Comparison of ENCODE assay signal across 11 cellular contexts in the genomic region with DNA sequence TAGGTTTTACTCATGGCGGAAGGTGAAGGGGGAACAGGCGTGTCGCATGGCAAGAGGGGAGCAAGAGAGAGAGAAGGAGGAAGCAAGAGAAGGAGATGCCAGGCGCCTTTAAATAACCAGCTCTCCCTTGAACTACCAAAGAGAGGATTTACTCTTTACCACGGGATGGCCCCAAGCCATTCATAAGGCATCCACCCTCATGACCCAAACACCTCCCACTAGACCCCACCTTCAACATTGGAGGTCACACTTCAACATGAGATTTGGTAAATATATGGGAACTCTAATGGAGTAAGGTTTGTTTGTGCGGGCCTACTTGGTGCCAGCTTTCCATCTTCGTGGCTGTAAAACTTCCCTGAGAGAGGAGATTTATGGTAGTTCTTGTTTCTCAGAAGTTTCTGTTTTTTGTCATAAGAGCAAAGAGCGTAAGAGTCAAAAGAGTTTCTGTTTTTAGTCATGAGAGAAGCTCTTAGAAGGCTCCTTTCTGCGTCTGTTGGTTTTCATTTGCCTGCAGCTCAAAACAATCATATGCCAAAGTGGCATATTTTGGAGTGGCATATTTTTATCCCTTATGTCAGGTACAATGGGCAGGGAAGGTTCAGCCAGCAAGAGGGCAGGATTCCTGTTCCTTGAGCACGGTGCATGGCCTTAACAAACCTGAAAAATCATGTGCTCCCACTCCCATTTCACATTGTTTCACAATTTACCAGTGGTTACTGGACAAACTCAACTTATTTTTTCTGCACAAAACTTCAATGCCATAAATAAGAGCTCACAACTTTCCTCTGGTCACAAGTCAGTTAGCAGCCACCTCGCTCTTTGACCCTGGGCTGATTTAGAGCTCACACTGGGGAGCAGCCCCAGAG. TPM values are rescaled to one million over a fixed set of nuclear protein-coding genes. Genes with fewer than 3 reads are reported as not detected.
A peak's percentile ranks its signal among the peaks of the same experiment; 100 is the strongest.
DNase-seq lines count a peak whose midpoint lies in the region; ATAC-seq lines count a peak whose summit lies in the region.
"Had no signal": no experiment of that assay in that cellular context is flagged by ENCODE, and none has a peak within 500 bp of the region (broad histone marks: within the 10 kb centered on the region; RNA-seq: fewer than 3 reads in every experiment).

No MANE protein-coding gene starts in this region.

- no peak overlapping the region for H3K14ac ChIP-seq in mesenchymal stem cell (ENCODE audit: low read length in 2 of 2)

- peak overlapping the region in 1 of 2 experiments; percentile 63 for H2BK12ac ChIP-seq in mesenchymal stem cell (ENCODE audit: low read length in 2 of 2)

- H2AFZ ChIP-seq in mesenchymal stem cell (ENCODE audit: low read depth, low read length), result no peak overlapping the region

- no peak overlapping the region for H2BK5ac ChIP-seq in mesenchymal stem cell (ENCODE audit: low read depth, low read length, poor library complexity, severe bottlenecking)

- no peak overlapping the region for H4K8ac ChIP-seq in mesenchymal stem cell (ENCODE audit: low read length)

- H3K36me3 ChIP-seq in mesenchymal stem cell (ENCODE audit: control insufficient read depth in 1 of 2, insufficient read depth in 2 of 2, low read depth in 1 of 2, low read length in 2 of 2), result peaks cover 49 to 64% of the 10 kb centered on the region in 2 experiments
- peaks cover 35% of the 10 kb centered on the region for H3K36me3 ChIP-seq in thymus (ENCODE audit: control insufficient read depth, insufficient read depth)

- H3K4me1 ChIP-seq in mesenchymal stem cell (ENCODE audit: control insufficient read depth, insufficient read depth, low read depth, low read length) (peaks cover 29% of the 10 kb centered on the region), thymus (ENCODE audit: control insufficient read depth, insufficient read depth, low read length) (peaks cover 16% of the 10 kb centered on the region)

- H3K9me3 Mint-ChIP-seq in activated T-cell treated with anti-CD3 and anti-CD28 coated beads, Interleukin-2, amount 50 U/mL, for 4 hours, result peaks cover 5% of the 10 kb centered on the region
- H3K9me3 Mint-ChIP-seq in activated CD4-positive, alpha-beta memory T cell treated with anti-CD3 and anti-CD28 coated beads, Interleukin-2, amount 10 ng/mL, durations not matched to agents 7 days and 5 days, result peaks cover 3% of the 10 kb centered on the region

- peaks cover 60% of the 10 kb centered on the region for H3K4me1 Mint-ChIP-seq in activated T-cell treated with anti-CD3 and anti-CD28 coated beads, Interleukin-2, amount 50 U/mL, for 4 hours (ENCODE audit: low read depth)
- peaks cover 55% of the 10 kb centered on the region for H3K4me1 Mint-ChIP-seq in activated CD4-positive, alpha-beta memory T cell treated with anti-CD3 and anti-CD28 coated beads, Interleukin-2, amount 10 ng/mL, durations not matched to agents 7 days and 5 days

- no peak overlapping the region for H3K9ac ChIP-seq in mesenchymal stem cell (ENCODE audit: low read length)

- no peaks in the 10 kb centered on the region for H3K9me3 ChIP-seq in mesenchymal stem cell (ENCODE audit: control insufficient read depth, low read length)
- no peaks in the 10 kb centered on the region for H3K9me3 ChIP-seq in thymus (ENCODE audit: control insufficient read depth)

- peaks cover 2% of the 10 kb centered on the region for H3K79me1 ChIP-seq in mesenchymal stem cell (replicated peaks; ENCODE audit: low read length, poor library complexity, severe bottlenecking)

- H3K27ac ChIP-seq in mesenchymal stem cell (ENCODE audit: low read length, poor library complexity, severe bottlenecking), result peak overlapping the region; percentile 15
- H3K27ac ChIP-seq in thymus (ENCODE audit: low read depth), result peak overlapping the region; percentile 83

- no peak overlapping the region for H2BK120ac ChIP-seq in mesenchymal stem cell (ENCODE audit: low read depth, low read length)

- no peak overlapping the region for H3K23ac ChIP-seq in mesenchymal stem cell (ENCODE audit: low read length in 2 of 2)

- WGBS in mesenchymal stem cell, result 58% methylated on average over 7 of the region's 11 CpGs
- 88% methylated on average over 11 of the region's 11 CpGs for WGBS in thymus

- CTCF ChIA-PET in activated CD4-positive, alpha-beta memory T cell treated with anti-CD3 and anti-CD28 coated beads, Interleukin-2, amount 10 ng/mL, durations not matched to agents 7 days and 5 days (lab: Charles Lee), result interaction anchor here (0.9 to 2.7 kb wide), 7 partner anchors 11 to 41 kb away, joined by 3 to 13 read pairs (median 5); a partner anchor contains a TSS

- H3K27ac Mint-ChIP-seq in activated CD4-positive, alpha-beta memory T cell treated with anti-CD3 and anti-CD28 coated beads, Interleukin-2, amount 10 ng/mL, durations not matched to agents 7 days and 5 days, result peak overlapping the region; percentile 82

- H3K36me3 Mint-ChIP-seq in activated T-cell treated with anti-CD3 and anti-CD28 coated beads, Interleukin-2, amount 50 U/mL, for 4 hours (ENCODE audit: insufficient read depth), result peaks cover 36% of the 10 kb centered on the region
- H3K36me3 Mint-ChIP-seq in activated CD4-positive, alpha-beta memory T cell treated with anti-CD3 and anti-CD28 coated beads, Interleukin-2, amount 10 ng/mL, durations not matched to agents 7 days and 5 days (ENCODE audit: low read depth), result peaks cover 79% of the 10 kb centered on the region

- H3K4me2 ChIP-seq in mesenchymal stem cell (ENCODE audit: low read length, poor library complexity, severe bottlenecking), result no peak overlapping the region

- H2AK5ac ChIP-seq in mesenchymal stem cell (ENCODE audit: low read length, severe bottlenecking), result no peak overlapping the region

- H3K4ac ChIP-seq in mesenchymal stem cell (ENCODE audit: low read depth in 1 of 2, low read length in 2 of 2), result no peak overlapping the region

- peak overlapping the region; percentile 55 for H3K4me3 Mint-ChIP-seq in activated T-cell treated with anti-CD3 and anti-CD28 coated beads, Interleukin-2, amount 50 U/mL, for 4 hours
- H3K4me3 Mint-ChIP-seq in activated CD4-positive, alpha-beta memory T cell treated with anti-CD3 and anti-CD28 coated beads, Interleukin-2, amount 10 ng/mL, durations not matched to agents 7 days and 5 days, result peak overlapping the region; percentile 19

- H3K27me3 Mint-ChIP-seq in activated T-cell treated with anti-CD3 and anti-CD28 coated beads, Interleukin-2, amount 50 U/mL, for 4 hours (ENCODE audit: low read depth), result no peaks in the 10 kb centered on the region
- H3K27me3 Mint-ChIP-seq in activated CD4-positive, alpha-beta memory T cell treated with anti-CD3 and anti-CD28 coated beads, Interleukin-2, amount 10 ng/mL, durations not matched to agents 7 days and 5 days, result no peaks in the 10 kb centered on the region

- POLR2A ChIA-PET in activated CD4-positive, alpha-beta memory T cell treated with anti-CD3 and anti-CD28 coated beads, Interleukin-2, amount 10 ng/mL, durations not matched to agents 7 days and 5 days (lab: Charles Lee), result interaction anchor here (0.9 to 6.7 kb wide), 6 partner anchors 9 to 48 kb away, joined by 3 to 78 read pairs (median 4); a partner anchor contains a TSS

- peak; percentile 78 to 81 for ATAC-seq in activated T-cell treated with anti-CD3 and anti-CD28 coated beads, Interleukin-2, amount 50 U/mL, for 4 hours

- peak overlapping the region in 1 of 2 experiments; percentile 25 for H3K4me3 ChIP-seq in mesenchymal stem cell (ENCODE audit: insufficient read depth in 1 of 2, low read depth in 1 of 2, low read length in 2 of 2)
- H3K4me3 ChIP-seq in thymus (ENCODE audit: low read length), result no peak overlapping the region

- no peak overlapping the region for H4K91ac ChIP-seq in mesenchymal stem cell (ENCODE audit: low read length)

- DNase-seq in activated T-cell treated with anti-CD3 and anti-CD28 coated beads, Interleukin-2, amount 50 U/mL, for 4 hours, result no peak
- DNase-seq in activated T-cell treated with anti-CD3 and anti-CD28 coated beads for 4 hours, result no peak
- DNase-seq in activated CD4-positive, alpha-beta memory T cell treated with anti-CD3 and anti-CD28 coated beads, Interleukin-2, amount 10 ng/mL, durations not matched to agents 7 days and 5 days, result no peak
- peak; percentile 75 for DNase-seq in mesenchymal stem cell
- DNase-seq in NCI-H82 (lab: John Stamatoyannopoulos, UW), result no peak
- no peak for DNase-seq in NCI-H82 treated with DMSO at 0.1 percent for 48 hours (lab: John Stamatoyannopoulos, UW; ENCODE audit: unreplicated experiment)
- DNase-seq in activated effector memory CD4-positive, alpha-beta T cell treated with Interleukin-2 at 50 U/mL for 16 hours, result no peak
- DNase-seq: ACHN, GF-D8, hippocampal formation had no signal

- no peak overlapping the region for H2BK15ac ChIP-seq in mesenchymal stem cell (ENCODE audit: low read depth, poor library complexity, severe bottlenecking)

- H3K27me3 ChIP-seq in mesenchymal stem cell (ENCODE audit: control insufficient read depth in 1 of 2, insufficient read depth in 1 of 2, low read length in 2 of 2) (no peaks in the 10 kb centered on the region), thymus (ENCODE audit: control insufficient read depth, insufficient read depth) (no peaks in the 10 kb centered on the region)

- H3K18ac ChIP-seq in mesenchymal stem cell (ENCODE audit: low read depth in 1 of 2, low read length in 2 of 2), result peak overlapping the region; percentile 44 to 80

RNA-seq across cellular contexts. Expression of a gene that starts 12.5 kb away (rescaled TPM):
- 10 to 100 TPM; 34.9 to 39.1 (median 34.9) TPM for total RNA-seq in activated T-cell treated with anti-CD3 and anti-CD28 coated beads, Interleukin-2, amount 50 U/mL, for 4 hours
- total RNA-seq in activated CD4-positive, alpha-beta memory T cell treated with anti-CD3 and anti-CD28 coated beads, Interleukin-2, amount 10 ng/mL, durations not matched to agents 7 days and 5 days, result 100 to 1,000 TPM; 133 to 138 TPM
- polyA plus RNA-seq in mesenchymal stem cell (2013, experiment 1 of 2), result 49.0 TPM
- 51.3 TPM for polyA plus RNA-seq in mesenchymal stem cell (2013, experiment 2 of 2)
- 35.7 TPM for polyA plus RNA-seq in thymus

RNA-seq across cellular contexts. Expression of a gene that starts 14.9 kb away (rescaled TPM):
- 10 to 100 TPM; 14.6 to 17.9 (median 16.4) TPM for total RNA-seq in activated T-cell treated with anti-CD3 and anti-CD28 coated beads, Interleukin-2, amount 50 U/mL, for 4 hours
- 1 to 10 TPM; 7.1 to 8.5 TPM for total RNA-seq in activated CD4-positive, alpha-beta memory T cell treated with anti-CD3 and anti-CD28 coated beads, Interleukin-2, amount 10 ng/mL, durations not matched to agents 7 days and 5 days
- 7.8 TPM for polyA plus RNA-seq in mesenchymal stem cell (2013, experiment 1 of 2)
- polyA plus RNA-seq in mesenchymal stem cell (2013, experiment 2 of 2), result 8.5 TPM
- 19.1 TPM for polyA plus RNA-seq in thymus
